Comparison of ENCODE assay signal across 16 cellular contexts in genomic region chr4:163404080-163404479, GRCh38.
"Had no signal": no experiment of that assay in that cellular context is flagged by ENCODE, and none has a peak within 500 bp of the region (broad histone marks: within the 10 kb centered on the region; RNA-seq: fewer than 3 reads in every experiment).

No MANE protein-coding gene starts in this region.

- H3K4me1 Mint-ChIP-seq: activated CD4-positive, alpha-beta memory T cell treated with anti-CD3 and anti-CD28 coated beads, Interleukin-2, amount 10 ng/mL, durations not matched to agents 7 days and 5 days; activated naive CD8-positive, alpha-beta T cell treated with anti-CD3 and anti-CD28 coated beads, Interleukin-2, amount 10 ng/mL, durations not matched to agents 7 days and 5 days; naive thymus-derived CD8-positive, alpha-beta T cell had no signal

- DNase-seq: activated CD4-positive, alpha-beta memory T cell treated with anti-CD3 and anti-CD28 coated beads, Interleukin-2, amount 10 ng/mL, durations not matched to agents 7 days and 5 days; activated CD4-positive, alpha-beta T cell treated with anti-CD3 and anti-CD28 coated beads for 1 hour; activated CD8-positive, alpha-beta memory T cell treated with anti-CD3 and anti-CD28 coated beads, Interleukin-2, amount 50 U/mL, for 4 hours; activated naive CD8-positive, alpha-beta T cell treated with anti-CD3 and anti-CD28 coated beads, Interleukin-2, amount 10 ng/mL, durations not matched to agents 7 days and 5 days; activated T-cell treated with anti-CD3 and anti-CD28 coated beads, Interleukin-2, amount 50 U/mL, for 72 hours; aorta; heart right ventricle; kidney; naive thymus-derived CD8-positive, alpha-beta T cell; SW 1271; T-helper 9 cell; thyroid gland had no signal

- H3K27me3 ChIP-seq: heart right ventricle, thyroid gland had no signal

- H3K27ac Mint-ChIP-seq: activated CD4-positive, alpha-beta memory T cell treated with anti-CD3 and anti-CD28 coated beads, Interleukin-2, amount 10 ng/mL, durations not matched to agents 7 days and 5 days; activated naive CD8-positive, alpha-beta T cell treated with anti-CD3 and anti-CD28 coated beads, Interleukin-2, amount 10 ng/mL, durations not matched to agents 7 days and 5 days; activated T-cell treated with anti-CD3 and anti-CD28 coated beads, Interleukin-2, amount 50 U/mL, for 72 hours; naive thymus-derived CD8-positive, alpha-beta T cell had no signal

- H3K4me1 ChIP-seq: thyroid gland had no signal

- FAIRE-seq: frontal cortex, kidney had no signal

- ATAC-seq: activated T-cell treated with anti-CD3 and anti-CD28 coated beads, Interleukin-2, amount 50 U/mL, for 72 hours; naive thymus-derived CD8-positive, alpha-beta T cell had no signal

- H3K27ac ChIP-seq: heart right ventricle, skin epidermis, thyroid gland had no signal

- H3K4me3 ChIP-seq: lung, mucosa of descending colon, thyroid gland had no signal

- H3K36me3 ChIP-seq: heart right ventricle, thyroid gland had no signal

- H3K36me3 Mint-ChIP-seq: activated naive CD8-positive, alpha-beta T cell treated with anti-CD3 and anti-CD28 coated beads, Interleukin-2, amount 10 ng/mL, durations not matched to agents 7 days and 5 days; naive thymus-derived CD8-positive, alpha-beta T cell had no signal

- H3K9me3 Mint-ChIP-seq: activated CD4-positive, alpha-beta memory T cell treated with anti-CD3 and anti-CD28 coated beads, Interleukin-2, amount 10 ng/mL, durations not matched to agents 7 days and 5 days; activated T-cell treated with anti-CD3 and anti-CD28 coated beads, Interleukin-2, amount 50 U/mL, for 72 hours; naive thymus-derived CD8-positive, alpha-beta T cell had no signal

- H3K9me3 ChIP-seq: heart right ventricle, mucosa of descending colon, thyroid gland had no signal

- H3K4me3 Mint-ChIP-seq: activated CD4-positive, alpha-beta memory T cell treated with anti-CD3 and anti-CD28 coated beads, Interleukin-2, amount 10 ng/mL, durations not matched to agents 7 days and 5 days; activated naive CD8-positive, alpha-beta T cell treated with anti-CD3 and anti-CD28 coated beads, Interleukin-2, amount 10 ng/mL, durations not matched to agents 7 days and 5 days; activated T-cell treated with anti-CD3 and anti-CD28 coated beads, Interleukin-2, amount 50 U/mL, for 72 hours; naive thymus-derived CD8-positive, alpha-beta T cell had no signal
